ENCODE assay signal across 23 cellular contexts in the genomic region with DNA sequence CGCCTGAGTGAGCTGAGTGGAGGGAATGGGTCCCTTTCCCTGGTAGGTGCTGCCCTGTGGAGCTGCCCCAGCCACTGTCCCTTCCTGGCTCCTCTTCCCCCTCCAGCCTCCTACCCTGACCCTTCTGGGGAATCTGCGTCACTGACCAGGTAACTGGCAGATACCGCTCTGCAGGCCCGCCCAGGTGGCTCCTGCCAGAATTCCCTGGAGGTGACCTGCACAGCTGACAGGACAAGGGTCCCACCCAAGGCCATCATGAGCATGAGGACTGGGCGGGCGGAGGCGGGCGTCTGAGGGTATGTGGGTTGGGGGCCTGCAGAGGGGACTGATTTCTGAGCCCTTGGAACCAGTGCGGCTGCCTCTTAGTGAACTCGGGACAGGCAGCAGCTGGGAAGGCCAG. TPM values are rescaled to one million over a fixed set of nuclear protein-coding genes. Genes with fewer than 3 reads are reported as not detected.
DNase-seq lines count a peak whose midpoint lies in the region; ATAC-seq and TF ChIP-seq lines count a peak whose summit lies in the region.
"Had no signal": no experiment of that assay in that cellular context is flagged by ENCODE, and none has a peak within 500 bp of the region (broad histone marks: within the 10 kb centered on the region; RNA-seq: fewer than 3 reads in every experiment).

No MANE protein-coding gene starts in this region.

- no peaks in the 10 kb centered on the region for H3K9me3 Mint-ChIP-seq in stimulated activated naive CD8-positive, alpha-beta T cell treated with anti-CD3 and anti-CD28 coated beads, Interleukin-15, amount 100 ng/mL, for 72 hours
- H3K9me3 Mint-ChIP-seq: CD4-positive, CD25-positive, alpha-beta regulatory T cell had no signal

- intact Hi-C loops in IMR-90 (cut with micrococcal nuclease): no loop called here
- intact Hi-C loops in esophagus squamous epithelium (cut with DNase I): no loop called here
- intact Hi-C loops in stomach (cut with DNase I; ENCODE audit: low total_unique reads): no loop called here

- in situ Hi-C loops in IMR-90 (cut with MboI; ENCODE audit: low sequenced_read_pairs): no loop called here

- no peaks in the 10 kb centered on the region for H3K27me3 ChIP-seq in IMR-90 (ENCODE audit: control insufficient read depth, insufficient read depth, low read length)
- no peaks in the 10 kb centered on the region for H3K27me3 ChIP-seq in esophagus squamous epithelium
- H3K27me3 ChIP-seq in neuronal stem cell (ENCODE audit: control insufficient read depth in 3 of 3, insufficient read depth in 3 of 3, low read depth in 1 of 3, low read length in 3 of 3): peaks cover 0 to 4% (median 0%) of the 10 kb centered on the region in 3 experiments
- no peaks in the 10 kb centered on the region for H3K27me3 ChIP-seq in stomach
- H3K27me3 ChIP-seq in mesendoderm (ENCODE audit: insufficient read depth, low read length, poor library complexity): no peaks in the 10 kb centered on the region

- H2AK5ac ChIP-seq in IMR-90 (ENCODE audit: low read depth, low read length): no peak overlapping the region
- H2AK5ac ChIP-seq in neuronal stem cell (ENCODE audit: low read depth, low read length): peak overlapping the region; percentile 83
- no peak overlapping the region for H2AK5ac ChIP-seq in mesendoderm (ENCODE audit: low read length)

- H3K14ac ChIP-seq in IMR-90 (replicated peaks; ENCODE audit: low read depth, low read length) (no peak overlapping the region), neuronal stem cell (ENCODE audit: low read length) (no peak overlapping the region)

- WGBS in IMR-90 (ENCODE audit: extremely low coverage in 2 of 2, insufficient read length in 1 of 2), 2 experiments: no CpG with 5 or more reads among the region's 10 CpGs
- 80 to 93% methylated on average over 1 to 7 of the region's 10 CpGs for WGBS in esophagus squamous epithelium, 2 donors
- no CpG with 5 or more reads among the region's 10 CpGs for WGBS in neuronal stem cell (ENCODE audit: extremely low coverage in 2 of 2, insufficient read length in 2 of 2, insufficient replicate concordance in 1 of 2), 2 donors
- 75 to 84% (median 79%) methylated on average over 8 to 10 of the region's 10 CpGs for WGBS in stomach, 5 donors
- WGBS in mesendoderm (ENCODE audit: extremely low coverage, insufficient coverage, low lambda C conversion rate): no CpG with 5 or more reads among the region's 10 CpGs

- H4K91ac ChIP-seq in IMR-90 (ENCODE audit: insufficient read depth, low read depth, low read length) (no peak overlapping the region), neuronal stem cell (ENCODE audit: low read depth, low read length, poor library complexity) (no peak overlapping the region)

- no peak overlapping the region for H2BK12ac ChIP-seq in neuronal stem cell (ENCODE audit: low read length)

- 0 out of 2 replicates have a peak, but pooled peaks cover 5% of the 10 kb centered on the region for H4K20me1 ChIP-seq in IMR-90 (ENCODE audit: insufficient read depth, low read length)

- H2AFZ ChIP-seq in IMR-90 (replicated peaks; ENCODE audit: low read length, poor library complexity): no peak overlapping the region
- H2AFZ ChIP-seq in neuronal stem cell (ENCODE audit: low read length): no peak overlapping the region
- H2AFZ ChIP-seq: GM23248 had no signal

- H2BK120ac ChIP-seq in IMR-90 (ENCODE audit: low read depth, low read length): no peak overlapping the region
- H2BK120ac ChIP-seq in neuronal stem cell (ENCODE audit: low read depth, low read length): no peak overlapping the region
- H2BK120ac ChIP-seq in mesendoderm (ENCODE audit: low read depth, low read length): no peak overlapping the region

- dilution Hi-C loops in IMR-90 (cut with HindIII; ENCODE audit: low sequenced_read_pairs, unreplicated experiment): no loop called here

- H3K9ac ChIP-seq in IMR-90 (ENCODE audit: low read depth, low read length) (no peak overlapping the region), neuronal stem cell (ENCODE audit: low read depth, low read length, poor library complexity) (no peak overlapping the region), mesendoderm (ENCODE audit: low read length) (no peak overlapping the region)
- H3K9ac ChIP-seq: GM23248, KMS-11 had no signal

- TF ChIP-seq RAD21 in IMR-90 (IDR thresholded peaks at IDR 0.05; ENCODE audit: low read length): no peak

- H3K9me1 ChIP-seq in IMR-90 (ENCODE audit: insufficient read depth, low read length): peaks cover 3% of the 10 kb centered on the region; the same call in 1 of the 2 replicates

- CTCF ChIA-PET in IMR-90 (lab: Yijun Ruan, JAX): no interaction called here

- TF ChIP-seq CTCF in IMR-90 (conservative IDR thresholded peaks at IDR 0.05; ENCODE audit: low read depth, low read length) (no peak), esophagus squamous epithelium (IDR thresholded peaks at IDR 0.05) (no peak), stomach (IDR thresholded peaks at IDR 0.05) (no peak)

- no peak overlapping the region for H4K5ac ChIP-seq in IMR-90 (ENCODE audit: low read depth, low read length)
- H4K5ac ChIP-seq in mesendoderm (ENCODE audit: low read length): no peak overlapping the region

- ATAC-seq in IMR-90 (ENCODE audit: low read depth): no peak
- ATAC-seq in stimulated activated naive CD8-positive, alpha-beta T cell treated with anti-CD3 and anti-CD28 coated beads, Interleukin-15, amount 100 ng/mL, for 72 hours: no peak

- H3K4me3 ChIP-seq in IMR-90 (ENCODE audit: insufficient read depth, low read depth, low read length): no peak overlapping the region
- no peak overlapping the region for H3K4me3 ChIP-seq in esophagus squamous epithelium
- H3K4me3 ChIP-seq in neuronal stem cell (ENCODE audit: low read length in 2 of 2): no peak overlapping the region
- H3K4me3 ChIP-seq in stomach: no peak overlapping the region
- no peak overlapping the region for H3K4me3 ChIP-seq in mesendoderm (ENCODE audit: low read length)
- H3K4me3 ChIP-seq: GM23248 had no signal

- no peaks in the 10 kb centered on the region for H3K79me2 ChIP-seq in mesendoderm (ENCODE audit: control insufficient read depth, insufficient read depth, low read length)

- no peaks in the 10 kb centered on the region for H3K27me3 Mint-ChIP-seq in stimulated activated naive CD8-positive, alpha-beta T cell treated with anti-CD3 and anti-CD28 coated beads, Interleukin-15, amount 100 ng/mL, for 72 hours

- no TSS peak for BruUV-seq in IMR-90 (replicated peaks; lab: Mats Ljungman, UMichigan)

- no peak overlapping the region for H4K8ac ChIP-seq in IMR-90 (ENCODE audit: low read depth in 2 of 2, low read length in 2 of 2)
- no peak overlapping the region for H4K8ac ChIP-seq in neuronal stem cell (ENCODE audit: low read depth, low read length)
- no peak overlapping the region for H4K8ac ChIP-seq in mesendoderm (ENCODE audit: low read depth, low read length)

- H3K56ac ChIP-seq in IMR-90 (ENCODE audit: extremely low read depth, insufficient read depth, low read length) (no peak overlapping the region), mesendoderm (ENCODE audit: low read length) (no peak overlapping the region)

- no peaks in the 10 kb centered on the region for H3K9me3 ChIP-seq in IMR-90 (ENCODE audit: control insufficient read depth, insufficient read depth, low read length)
- H3K9me3 ChIP-seq in esophagus squamous epithelium: no peaks in the 10 kb centered on the region
- H3K9me3 ChIP-seq in neuronal stem cell (replicated peaks in 1 of 2; ENCODE audit: control insufficient read depth in 2 of 2, insufficient read depth in 1 of 2, low read depth in 1 of 2, low read length in 2 of 2): no peaks in the 10 kb centered on the region
- H3K9me3 ChIP-seq in stomach: no peaks in the 10 kb centered on the region

- no peak overlapping the region for H2BK20ac ChIP-seq in IMR-90 (ENCODE audit: low read depth, low read length)

- H3K4ac ChIP-seq in IMR-90 (ENCODE audit: low read depth, low read length): peak overlapping the region; percentile 61; the same call in 1 of the 2 replicates
- no peak overlapping the region for H3K4ac ChIP-seq in neuronal stem cell (ENCODE audit: low read length)
- H3K4ac ChIP-seq in mesendoderm (ENCODE audit: low read depth, low read length): no peak overlapping the region

- H2BK15ac ChIP-seq in IMR-90 (ENCODE audit: low read depth, low read length): no peak overlapping the region
- H2BK15ac ChIP-seq in neuronal stem cell (ENCODE audit: low read length): peak overlapping the region; percentile 2
- no peak overlapping the region for H2BK15ac ChIP-seq in mesendoderm (replicated peaks; ENCODE audit: low read depth)

- POLR2A ChIA-PET in IMR-90 (lab: Charles Lee; ENCODE audit: unreplicated experiment): no interaction called here

- H3K27ac ChIP-seq in IMR-90 (ENCODE audit: insufficient read depth, low read length): no peak overlapping the region
- H3K27ac ChIP-seq in esophagus squamous epithelium: peak overlapping the region in 3 of 4 donors; percentile 25 to 28 (median 26)
- H3K27ac ChIP-seq in neuronal stem cell (replicated peaks; ENCODE audit: low read length): no peak overlapping the region
- peak overlapping the region; percentile 8 to 70 (median 37) for H3K27ac ChIP-seq in stomach
- H3K27ac ChIP-seq in mesendoderm (ENCODE audit: low read depth, low read length): no peak overlapping the region
- H3K27ac ChIP-seq: GM23248, KMS-11 had no signal

- H3K23ac ChIP-seq in IMR-90 (ENCODE audit: low read depth, low read length) (no peak overlapping the region), neuronal stem cell (ENCODE audit: low read depth, low read length, poor library complexity) (no peak overlapping the region), mesendoderm (ENCODE audit: low read length) (no peak overlapping the region)

- H3K36me3 ChIP-seq in IMR-90 (ENCODE audit: control insufficient read depth, insufficient read depth, low read length) (peaks cover 6% of the 10 kb centered on the region; the same call in 1 of the 2 replicates), esophagus squamous epithelium (peaks cover 0 to 96% (median 3%) of the 10 kb centered on the region in 3 donors), neuronal stem cell (replicated peaks in 1 of 2; ENCODE audit: control insufficient read depth in 2 of 2, insufficient read depth in 2 of 2, low read length in 2 of 2) (no peaks in the 10 kb centered on the region), stomach (peaks cover 0 to 55% (median 21%) of the 10 kb centered on the region in 4 donors), mesendoderm (ENCODE audit: control insufficient read depth, insufficient read depth, low read length) (no peaks in the 10 kb centered on the region)

- H3K4me2 ChIP-seq in IMR-90 (ENCODE audit: low read depth, low read length) (no peak overlapping the region), neuronal stem cell (ENCODE audit: insufficient read depth, low read length, poor library complexity, severe bottlenecking) (no peak overlapping the region), mesendoderm (ENCODE audit: low read length) (no peak overlapping the region)
- H3K4me2 ChIP-seq: KMS-11 had no signal

- H3K79me1 ChIP-seq in IMR-90 (ENCODE audit: low read depth in 1 of 2, low read length in 2 of 2): peaks cover 0 to 9% of the 10 kb centered on the region in 2 experiments; a peak in 1 of 4 replicates
- no peaks in the 10 kb centered on the region for H3K79me1 ChIP-seq in neuronal stem cell (ENCODE audit: low read depth, low read length)
- H3K79me1 ChIP-seq in mesendoderm (ENCODE audit: low read length): no peaks in the 10 kb centered on the region

- TF ChIP-seq EP300 in stomach (IDR thresholded peaks at IDR 0.05): no peak

- H3K4me3 Mint-ChIP-seq in stimulated activated naive CD8-positive, alpha-beta T cell treated with anti-CD3 and anti-CD28 coated beads, Interleukin-15, amount 100 ng/mL, for 72 hours: no peak overlapping the region
- H3K4me3 Mint-ChIP-seq: CD4-positive, CD25-positive, alpha-beta regulatory T cell had no signal

- H3K4me1 Mint-ChIP-seq in stimulated activated naive CD8-positive, alpha-beta T cell treated with anti-CD3 and anti-CD28 coated beads, Interleukin-15, amount 100 ng/mL, for 72 hours: peaks cover 20% of the 10 kb centered on the region

- H2AK9ac ChIP-seq in IMR-90 (replicated peaks; ENCODE audit: low read depth, low read length, poor library complexity): no peak overlapping the region

- H3K18ac ChIP-seq in IMR-90 (ENCODE audit: low read depth, low read length): no peak overlapping the region
- peak overlapping the region; percentile 84 for H3K18ac ChIP-seq in neuronal stem cell (ENCODE audit: low read length)
- no peak overlapping the region for H3K18ac ChIP-seq in mesendoderm (ENCODE audit: low read length)

- H3K27ac Mint-ChIP-seq in stimulated activated naive CD8-positive, alpha-beta T cell treated with anti-CD3 and anti-CD28 coated beads, Interleukin-15, amount 100 ng/mL, for 72 hours: no peak overlapping the region
- H3K27ac Mint-ChIP-seq: CD4-positive, CD25-positive, alpha-beta regulatory T cell had no signal

- no peak for TF ChIP-seq POLR2A in IMR-90 (IDR thresholded peaks at IDR 0.05; ENCODE audit: low read depth, low read length)
- no peak for TF ChIP-seq POLR2A in esophagus squamous epithelium (IDR thresholded peaks at IDR 0.05)
- no peak for TF ChIP-seq POLR2A in stomach (IDR thresholded peaks at IDR 0.05)

- H3K4me1 ChIP-seq in IMR-90 (ENCODE audit: control insufficient read depth, insufficient read depth, low read length): no peaks in the 10 kb centered on the region
- peaks cover 3 to 51% (median 13%) of the 10 kb centered on the region in 3 donors for H3K4me1 ChIP-seq in esophagus squamous epithelium
- no peaks in the 10 kb centered on the region for H3K4me1 ChIP-seq in neuronal stem cell (ENCODE audit: control insufficient read depth in 2 of 2, insufficient read depth in 1 of 2, low read depth in 1 of 2, low read length in 2 of 2)
- peaks cover 3 to 56% (median 26%) of the 10 kb centered on the region in 4 donors for H3K4me1 ChIP-seq in stomach
- no peaks in the 10 kb centered on the region for H3K4me1 ChIP-seq in mesendoderm (ENCODE audit: control insufficient read depth, low read depth, low read length)

- no peak overlapping the region for H2BK5ac ChIP-seq in IMR-90 (ENCODE audit: low read depth, low read length, poor library complexity, severe bottlenecking)
- no peak overlapping the region for H2BK5ac ChIP-seq in neuronal stem cell (ENCODE audit: low read length)
- H2BK5ac ChIP-seq in mesendoderm (ENCODE audit: low read length): no peak overlapping the region

- no peak for DNase-seq in IMR-90
- no peak for DNase-seq in esophagus squamous epithelium (lab: John Stamatoyannopoulos, UW)
- no peak for DNase-seq in neuronal stem cell (ENCODE audit: low spot score)
- no peak for DNase-seq in stomach
- no peak for DNase-seq in cerebellum (ENCODE audit: low spot score)
- DNase-seq in stimulated activated naive CD8-positive, alpha-beta T cell treated with anti-CD3 and anti-CD28 coated beads, Interleukin-15, amount 100 ng/mL, for 72 hours: no peak
- no peak for DNase-seq in mesenteric fat pad (ENCODE audit: low spot score)
- DNase-seq in mesendoderm: no peak
- DNase-seq: CD4-positive, CD25-positive, alpha-beta regulatory T cell; DMS 273 treated with DMSO at 0.1 percent for 48 hours; DMS79 treated with DMSO at 0.1 percent for 48 hours; GM23248; HCEC 1CT; MV-4-11; NCI-H1694 treated with DMSO at 0.1 percent for 48 hours; NCI-H2081 treated with DMSO at 0.1 percent for 48 hours; NCI-H446; NCI-H526; OCI-M1; Right ventricle myocardium superior had no signal

RNA-seq across cellular contexts. Expression of a gene that starts 32.5 kb away (rescaled TPM):
- total RNA-seq in IMR-90 (2012; rRNA removed) (11.4 and 14.5 TPM in 2 replicates), esophagus squamous epithelium (100 to 1,000 TPM in 3 of 4 donors, 10 to 100 TPM in 1; 87.7 to 166 (median 117) TPM), stomach (100 to 1,000 TPM in 1 of 5 donors, 10 to 100 TPM in 4; 15.1 to 103 (median 54.2) TPM), cerebellum (23.6 TPM), mesenteric fat pad (495 TPM)
- polyA plus RNA-seq in IMR-90 (2012; rRNA removed) (10.2 and 11.2 TPM in 2 replicates), stomach (100 to 1,000 TPM in 1 of 3 donors, 10 to 100 TPM in 2; 50.2 to 102 (median 62.2) TPM)
- 9.9 and 24.8 TPM in 2 replicates for polyA plus RNA-seq in IMR-90 (2012; cell fraction: cytosol; rRNA removed)
- 16.2 and 25.0 TPM in 2 replicates for polyA plus RNA-seq in IMR-90 (2012; cell fraction: nucleus; rRNA removed; ENCODE audit: low replicate concordance)
- 0.75 TPM for polyA plus RNA-seq in neuronal stem cell (2013, experiment 1 of 2)
- 0.76 TPM for polyA plus RNA-seq in neuronal stem cell (2013, experiment 2 of 2)
- polyA plus RNA-seq in mesendoderm (2013, experiment 1 of 2): 2.5 TPM
- 2.8 TPM for polyA plus RNA-seq in mesendoderm (2013, experiment 2 of 2)
- total RNA-seq: HT1080, SK-MEL-5 had no signal

RNA-seq across cellular contexts. Expression of a gene that starts 58.3 kb away (rescaled TPM):
- total RNA-seq in IMR-90 (2012; rRNA removed) (not detected in 2 replicates), esophagus squamous epithelium (not detected), stomach (not detected), cerebellum (not detected), mesenteric fat pad (not detected)
- polyA plus RNA-seq in IMR-90 (2012; rRNA removed) (not detected in 2 replicates), stomach (not detected)
- not detected in 2 replicates for polyA plus RNA-seq in IMR-90 (2012; cell fraction: cytosol; rRNA removed)
- 0.10 TPM in 1 of 2 replicates, not detected in the other for polyA plus RNA-seq in IMR-90 (2012; cell fraction: nucleus; rRNA removed; ENCODE audit: low replicate concordance)
- polyA plus RNA-seq in neuronal stem cell (2013, experiment 1 of 2): not detected
- not detected for polyA plus RNA-seq in neuronal stem cell (2013, experiment 2 of 2)
- polyA plus RNA-seq in mesendoderm (2013, experiment 1 of 2): not detected
- not detected for polyA plus RNA-seq in mesendoderm (2013, experiment 2 of 2)
- total RNA-seq: CD4-positive, CD25-positive, alpha-beta regulatory T cell; GM23248; HT1080; Right ventricle myocardium superior; SK-MEL-5 had no signal
- polyA plus RNA-seq: CD4-positive, CD25-positive, alpha-beta regulatory T cell; GM23248 had no signal

Comparison
In these comparisons a context has a peak if more than half of its experiments do, and no peak if none do; other contexts are left out.
1. H3K27ac ChIP-seq: peak in esophagus squamous epithelium (3 of 4) and stomach (5 of 5); none in IMR-90 (single experiment), neuronal stem cell (single experiment) and mesendoderm (single experiment).